ENCODE assay signal across 11 cellular contexts in the genomic region with DNA sequence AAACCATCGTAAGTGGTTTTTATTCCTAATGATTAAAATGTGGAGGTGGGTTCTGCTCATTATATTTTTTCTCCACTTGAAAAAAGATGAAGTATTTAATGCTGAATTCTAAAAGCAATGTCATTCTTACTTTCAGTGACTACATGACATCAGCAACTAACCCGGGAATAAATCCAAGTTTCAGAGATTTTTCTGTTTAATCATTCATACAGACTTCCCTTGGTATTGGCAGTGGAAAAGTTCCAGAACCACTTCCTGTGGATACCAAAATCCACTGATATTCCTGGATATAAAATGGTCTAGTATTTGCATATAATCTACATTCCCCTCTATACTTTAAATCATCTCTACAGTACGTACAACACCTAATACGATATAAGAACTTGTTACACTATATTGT.
DNase-seq lines count a peak whose midpoint lies in the region; ATAC-seq and TF ChIP-seq lines count a peak whose summit lies in the region.
"Had no signal": no experiment of that assay in that cellular context is flagged by ENCODE, and none has a peak within 500 bp of the region (broad histone marks: within the 10 kb centered on the region; RNA-seq: fewer than 3 reads in every experiment).

No MANE protein-coding gene starts in this region.

- DNase-seq in AG08395 (ENCODE audit: low spot score): peak; percentile 68
- DNase-seq in LHCN-M2 (ENCODE audit: low read depth): peak; percentile 86
- DNase-seq in choroid plexus epithelial cell (ENCODE audit: low read depth): peak; percentile 80
- DNase-seq in central memory CD4-positive, alpha-beta T cell: no peak
- no peak for DNase-seq in SK-N-DZ (ENCODE audit: low spot score)
- DNase-seq in activated CD4-positive, alpha-beta T cell treated with anti-CD3 and anti-CD28 coated beads for 48 hours: no peak
- DNase-seq: activated T-cell treated with anti-CD3 and anti-CD28 coated beads, Interleukin-2, amount 50 U/mL, for 72 hours; naive thymus-derived CD8-positive, alpha-beta T cell; NCI-H1436 treated with DMSO at 0.1 percent for 48 hours had no signal

- no peak for TF ChIP-seq CTCF in choroid plexus epithelial cell (conservative IDR thresholded peaks at IDR 0.05; ENCODE audit: low read depth, low read length)
- TF ChIP-seq CTCF in nephron (IDR thresholded peaks at IDR 0.05; ENCODE audit: unreplicated experiment in 3 of 3): no peak

- no peaks in the 10 kb centered on the region for H3K36me3 Mint-ChIP-seq in nephron (ENCODE audit: low read depth)

- ATAC-seq in HG02642 (IDR thresholded peaks at IDR 0.05; ENCODE audit: poor library complexity, unreplicated experiment): no peak
- ATAC-seq: activated T-cell treated with anti-CD3 and anti-CD28 coated beads, Interleukin-2, amount 50 U/mL, for 72 hours; naive thymus-derived CD8-positive, alpha-beta T cell had no signal

- H3K4me3 ChIP-seq in choroid plexus epithelial cell (ENCODE audit: low read depth, low read length): no peak overlapping the region

- H3K9me3 Mint-ChIP-seq in nephron: peaks cover 12% of the 10 kb centered on the region

- H3K27ac Mint-ChIP-seq in nephron: peak overlapping the region in 2 of 3 experiments; percentile 7 to 63
- H3K27ac Mint-ChIP-seq: activated T-cell treated with anti-CD3 and anti-CD28 coated beads, Interleukin-2, amount 50 U/mL, for 72 hours; naive thymus-derived CD8-positive, alpha-beta T cell had no signal

- no peaks in the 10 kb centered on the region for H3K27me3 Mint-ChIP-seq in nephron (ENCODE audit: low read depth)

- H3K4me3 Mint-ChIP-seq in nephron: no peak overlapping the region
- H3K4me3 Mint-ChIP-seq: activated T-cell treated with anti-CD3 and anti-CD28 coated beads, Interleukin-2, amount 50 U/mL, for 72 hours; naive thymus-derived CD8-positive, alpha-beta T cell had no signal

- peaks cover 39% of the 10 kb centered on the region for H3K4me1 Mint-ChIP-seq in nephron
- H3K4me1 Mint-ChIP-seq: naive thymus-derived CD8-positive, alpha-beta T cell had no signal

Comparison
In these comparisons a context has a peak if more than half of its experiments do, and no peak if none do; other contexts are left out.
1. DNase-seq: peak in AG08395 (single experiment), LHCN-M2 (single experiment) and choroid plexus epithelial cell (single experiment); none in central memory CD4-positive, alpha-beta T cell (single experiment), SK-N-DZ (single experiment) and activated CD4-positive, alpha-beta T cell treated with anti-CD3 and anti-CD28 coated beads for 48 hours (single experiment).